1 cellular context compared by ENCODE assay signal in genomic region chr14:68626386-68626785, GRCh38.
TF ChIP-seq lines count a peak whose summit lies in the region.

No MANE protein-coding gene starts in this region.

TF ChIP-seq in HepG2, 621 proteins besides CTCF, POLR2A, EP300 and RAD21:
- TF ChIP-seq, protein P1, sequence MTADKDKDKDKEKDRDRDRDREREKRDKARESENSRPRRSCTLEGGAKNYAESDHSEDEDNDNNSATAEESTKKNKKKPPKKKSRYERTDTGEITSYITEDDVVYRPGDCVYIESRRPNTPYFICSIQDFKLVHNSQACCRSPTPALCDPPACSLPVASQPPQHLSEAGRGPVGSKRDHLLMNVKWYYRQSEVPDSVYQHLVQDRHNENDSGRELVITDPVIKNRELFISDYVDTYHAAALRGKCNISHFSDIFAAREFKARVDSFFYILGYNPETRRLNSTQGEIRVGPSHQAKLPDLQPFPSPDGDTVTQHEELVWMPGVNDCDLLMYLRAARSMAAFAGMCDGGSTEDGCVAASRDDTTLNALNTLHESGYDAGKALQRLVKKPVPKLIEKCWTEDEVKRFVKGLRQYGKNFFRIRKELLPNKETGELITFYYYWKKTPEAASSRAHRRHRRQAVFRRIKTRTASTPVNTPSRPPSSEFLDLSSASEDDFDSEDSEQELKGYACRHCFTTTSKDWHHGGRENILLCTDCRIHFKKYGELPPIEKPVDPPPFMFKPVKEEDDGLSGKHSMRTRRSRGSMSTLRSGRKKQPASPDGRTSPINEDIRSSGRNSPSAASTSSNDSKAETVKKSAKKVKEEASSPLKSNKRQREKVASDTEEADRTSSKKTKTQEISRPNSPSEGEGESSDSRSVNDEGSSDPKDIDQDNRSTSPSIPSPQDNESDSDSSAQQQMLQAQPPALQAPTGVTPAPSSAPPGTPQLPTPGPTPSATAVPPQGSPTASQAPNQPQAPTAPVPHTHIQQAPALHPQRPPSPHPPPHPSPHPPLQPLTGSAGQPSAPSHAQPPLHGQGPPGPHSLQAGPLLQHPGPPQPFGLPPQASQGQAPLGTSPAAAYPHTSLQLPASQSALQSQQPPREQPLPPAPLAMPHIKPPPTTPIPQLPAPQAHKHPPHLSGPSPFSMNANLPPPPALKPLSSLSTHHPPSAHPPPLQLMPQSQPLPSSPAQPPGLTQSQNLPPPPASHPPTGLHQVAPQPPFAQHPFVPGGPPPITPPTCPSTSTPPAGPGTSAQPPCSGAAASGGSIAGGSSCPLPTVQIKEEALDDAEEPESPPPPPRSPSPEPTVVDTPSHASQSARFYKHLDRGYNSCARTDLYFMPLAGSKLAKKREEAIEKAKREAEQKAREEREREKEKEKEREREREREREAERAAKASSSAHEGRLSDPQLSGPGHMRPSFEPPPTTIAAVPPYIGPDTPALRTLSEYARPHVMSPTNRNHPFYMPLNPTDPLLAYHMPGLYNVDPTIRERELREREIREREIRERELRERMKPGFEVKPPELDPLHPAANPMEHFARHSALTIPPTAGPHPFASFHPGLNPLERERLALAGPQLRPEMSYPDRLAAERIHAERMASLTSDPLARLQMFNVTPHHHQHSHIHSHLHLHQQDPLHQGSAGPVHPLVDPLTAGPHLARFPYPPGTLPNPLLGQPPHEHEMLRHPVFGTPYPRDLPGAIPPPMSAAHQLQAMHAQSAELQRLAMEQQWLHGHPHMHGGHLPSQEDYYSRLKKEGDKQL (CRISPR knock-in tag; IDR thresholded peaks at IDR 0.05; ENCODE audit: low read depth) = no peak
- no peak for TF ChIP-seq SRY (CRISPR knock-in tag; IDR thresholded peaks at IDR 0.05)
- TF ChIP-seq SNAI1 (CRISPR knock-in tag; IDR thresholded peaks at IDR 0.05; ENCODE audit: borderline replicate concordance) = no peak
- TF ChIP-seq ZNF317 (CRISPR knock-in tag; IDR thresholded peaks at IDR 0.05) = no peak
- TF ChIP-seq ZBTB7B (CRISPR knock-in tag; IDR thresholded peaks at IDR 0.05) = no peak
- no peak for TF ChIP-seq MXD3 (CRISPR knock-in tag; IDR thresholded peaks at IDR 0.05)
- TF ChIP-seq GMEB2 (CRISPR knock-in tag; IDR thresholded peaks at IDR 0.05; ENCODE audit: low read depth) = no peak
- TF ChIP-seq BCL6 (CRISPR knock-in tag; IDR thresholded peaks at IDR 0.05) = no peak
- TF ChIP-seq ZNF550 (CRISPR knock-in tag; IDR thresholded peaks at IDR 0.05; ENCODE audit: borderline replicate concordance) = no peak
- TF ChIP-seq SP140L (CRISPR knock-in tag; IDR thresholded peaks at IDR 0.05; ENCODE audit: borderline replicate concordance) = no peak
